28 cellular contexts compared by ENCODE assay signal in the genomic region with DNA sequence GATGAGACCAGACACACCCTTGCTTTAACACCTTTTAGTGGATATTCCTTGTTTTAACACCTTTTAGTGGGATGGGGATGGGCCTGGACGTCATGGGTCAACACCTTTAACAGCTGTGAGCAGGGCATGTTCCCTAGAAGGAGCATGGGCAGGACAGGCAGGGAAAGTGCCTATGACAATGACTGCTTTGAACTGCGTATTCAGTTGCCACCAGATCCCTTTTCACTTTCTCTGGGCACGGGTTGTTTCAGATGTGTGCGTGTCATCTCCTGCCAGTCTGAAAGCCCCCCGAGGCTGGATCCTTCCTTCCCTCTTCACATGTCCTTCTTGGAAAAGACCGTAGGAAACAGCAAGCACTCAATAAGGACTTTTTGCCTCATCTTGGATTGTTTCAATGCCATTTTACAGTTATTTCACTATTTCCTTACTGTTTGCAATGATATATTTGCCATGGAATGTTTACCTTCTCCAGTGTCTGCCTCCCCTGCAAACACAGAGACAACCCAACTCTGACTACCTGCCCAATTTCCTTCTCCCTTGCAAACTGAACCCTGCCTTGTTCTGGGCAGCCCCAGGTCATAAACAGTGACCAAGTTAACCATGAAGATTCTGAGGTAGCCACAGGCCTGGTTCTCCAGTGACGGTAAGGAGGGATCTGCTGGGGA. TPM values are rescaled to one million over a fixed set of nuclear protein-coding genes. Genes with fewer than 3 reads are reported as not detected.
"Had no signal": no experiment of that assay in that cellular context is flagged by ENCODE, and none has a peak within 500 bp of the region (broad histone marks: within the 10 kb centered on the region; RNA-seq: fewer than 3 reads in every experiment).

No MANE protein-coding gene starts in this region.

- H3K4me1 ChIP-seq: esophagus muscularis mucosa, foreskin keratinocyte, gastroesophageal sphincter, left lung, psoas muscle, transverse colon, upper lobe of right lung, uterus had no signal

- ATAC-seq: foreskin keratinocyte; gastroesophageal sphincter; left lung; natural killer cell; psoas muscle; right cardiac atrium; stimulated activated naive B cell treated with anti-CD40 and anti-IgM and Interleukin-4, amounts not matched to agents 10 μg/mL and 1 μg/mL and 100 μg/mL, for 72 hours; upper lobe of right lung had no signal

- H3K27ac Mint-ChIP-seq: immature natural killer cell; natural killer cell; stimulated activated naive B cell treated with anti-CD40 and anti-IgM and Interleukin-4, amounts not matched to agents 10 μg/mL and 1 μg/mL and 100 μg/mL, for 72 hours; stimulated activated naive CD8-positive, alpha-beta T cell treated with anti-CD3 and anti-CD28 coated beads, Interleukin-15, Interleukin-2, amounts not matched to agents 100 ng/mL and 50 ng/mL, for 24 hours had no signal

- H3K4me1 Mint-ChIP-seq: immature natural killer cell; natural killer cell; stimulated activated naive B cell treated with anti-CD40 and anti-IgM and Interleukin-4, amounts not matched to agents 10 μg/mL and 1 μg/mL and 100 μg/mL, for 72 hours had no signal

- H3K9me3 Mint-ChIP-seq: natural killer cell; stimulated activated naive CD8-positive, alpha-beta T cell treated with anti-CD3 and anti-CD28 coated beads, Interleukin-15, Interleukin-2, amounts not matched to agents 100 ng/mL and 50 ng/mL, for 24 hours had no signal

- H3K9me3 ChIP-seq: esophagus muscularis mucosa, left lung, ovary, psoas muscle, thoracic aorta, transverse colon, upper lobe of right lung, uterus had no signal

- H3K4me3 Mint-ChIP-seq: immature natural killer cell; natural killer cell; stimulated activated naive B cell treated with anti-CD40 and anti-IgM and Interleukin-4, amounts not matched to agents 10 μg/mL and 1 μg/mL and 100 μg/mL, for 72 hours; stimulated activated naive CD8-positive, alpha-beta T cell treated with anti-CD3 and anti-CD28 coated beads, Interleukin-15, Interleukin-2, amounts not matched to agents 100 ng/mL and 50 ng/mL, for 24 hours had no signal

- H3K4me3 ChIP-seq: coronary artery, esophagus muscularis mucosa, gastroesophageal sphincter, left lung, ovary, psoas muscle, skin epidermis, spleen, thoracic aorta, transverse colon, upper lobe of right lung, uterus had no signal

- H3K27ac ChIP-seq: coronary artery, esophagus muscularis mucosa, foreskin keratinocyte, gastroesophageal sphincter, left lung, ovary, psoas muscle, skin epidermis, spleen, thoracic aorta, transverse colon, upper lobe of right lung, uterus had no signal

- H3K27me3 ChIP-seq: foreskin keratinocyte, left lung, ovary, spleen, transverse colon, upper lobe of right lung, uterus had no signal

- H3K36me3 Mint-ChIP-seq: immature natural killer cell, natural killer cell had no signal

- H3K36me3 ChIP-seq: esophagus muscularis mucosa, gastroesophageal sphincter, left lung, ovary, spleen, thoracic aorta, transverse colon, upper lobe of right lung, uterus had no signal

- DNase-seq: dermis blood vessel endothelial cell; effector memory CD4-positive, alpha-beta T cell; foreskin keratinocyte; glutamatergic neuron; hypothalamus; immature natural killer cell; left lung; mesendoderm; midbrain; natural killer cell; occipital lobe; ovary; psoas muscle; right cardiac atrium; spleen; stimulated activated naive B cell treated with anti-CD40 and anti-IgM and Interleukin-4, amounts not matched to agents 10 μg/mL and 1 μg/mL and 100 μg/mL, for 72 hours; transverse colon; upper lobe of right lung; uterus had no signal

RNA-seq across cellular contexts. Expression of gene NOX5, which starts 51.6 kb away (rescaled TPM):
- total RNA-seq: endothelial cell of umbilical vein, lung microvascular endothelial cell had no signal
- polyA plus RNA-seq: neural cell had no signal
